In genomic region chr11:62401781-62402180, GRCh38 we compare ENCODE assay signal across 12 cellular contexts. TPM values are rescaled to one million over a fixed set of nuclear protein-coding genes. Genes with fewer than 3 reads are reported as not detected.
A peak's percentile ranks its signal among the peaks of the same experiment; 100 is the strongest.
DNase-seq lines count a peak whose midpoint lies in the region; ATAC-seq, FAIRE-seq and TF ChIP-seq lines count a peak whose summit lies in the region.
"Had no signal": no experiment of that assay in that cellular context is flagged by ENCODE, and none has a peak within 500 bp of the region (broad histone marks: within the 10 kb centered on the region; RNA-seq: fewer than 3 reads in every experiment).

No MANE protein-coding gene starts in this region.

- H2BK5ac ChIP-seq in H1 (ENCODE audit: low read depth, low read length) (peak overlapping the region; percentile 56; the same call in 1 of the 2 replicates), trophoblast cell (ENCODE audit: low read depth, low read length, poor library complexity) (peak overlapping the region; percentile 10)

- H2AFZ ChIP-seq in H1 (ENCODE audit: low read length), result no peak overlapping the region
- no peak overlapping the region for H2AFZ ChIP-seq in trophoblast cell (ENCODE audit: insufficient read depth, low read length, poor library complexity)

- H2BK15ac ChIP-seq in H1 (ENCODE audit: low read length), result no peak overlapping the region

- TF ChIP-seq POLR2A in H1 (IDR thresholded peaks at IDR 0.05; ENCODE audit: control extremely low read depth in 1 of 2, low read depth in 2 of 2, low read length in 2 of 2), result no peak

- no peaks in the 10 kb centered on the region for H3K9me3 ChIP-seq in BLaER1 treated with 17β-estradiol and CSF1 and Interleukin-3, amounts not matched to agents 10 nM and 100 nM (replicated peaks in 1 of 11)
- H3K9me3 ChIP-seq in Panc1 (ENCODE audit: control insufficient read depth, insufficient read depth, low read depth, low read length) (no peaks in the 10 kb centered on the region), H1 (ENCODE audit: insufficient read depth in 2 of 2, low read depth in 1 of 2, low read length in 1 of 2) (no peaks in the 10 kb centered on the region), trophoblast cell (ENCODE audit: insufficient read depth, low read depth, low read length) (no peaks in the 10 kb centered on the region), WERI-Rb-1 (ENCODE audit: severe bottlenecking) (no peaks in the 10 kb centered on the region)

- TF ChIP-seq CTCF in Panc1 (IDR thresholded peaks at IDR 0.05) (no peak), H1 (IDR thresholded peaks at IDR 0.05; ENCODE audit: control extremely low read depth in 1 of 3, insufficient read depth in 1 of 3, low read depth in 1 of 3, low read length in 3 of 3) (no peak), WERI-Rb-1 (IDR thresholded peaks at IDR 0.05; ENCODE audit: low read depth, low read length) (no peak)

- H3K18ac ChIP-seq in H1 (ENCODE audit: extremely low read depth, low read length), result peak overlapping the region; percentile 87
- H3K18ac ChIP-seq in trophoblast cell (ENCODE audit: low read length), result peak overlapping the region; percentile 58

- peak overlapping the region; percentile 65; the same call in 1 of the 2 replicates for H4K8ac ChIP-seq in H1 (ENCODE audit: extremely low read depth, insufficient read depth, low read length)
- H4K8ac ChIP-seq in trophoblast cell (ENCODE audit: low read depth, low read length), result peak overlapping the region; percentile 13

- H3K79me1 ChIP-seq in H1 (ENCODE audit: low read depth, low read length) (no peaks in the 10 kb centered on the region), trophoblast cell (ENCODE audit: low read length) (peaks cover 31% of the 10 kb centered on the region)

- POLR2A ChIA-PET in Panc1 (lab: Charles Lee) (interaction anchor here (0.5 to 0.7 kb wide), 2 partner anchors 9 to 15 kb away, joined by 3 to 6 read pairs; no protein-coding TSS in a partner anchor), H1 (lab: Charles Lee; ENCODE audit: partially characterized antibody) (interaction anchor here (0.8 to 1.2 kb wide), 2 partner anchors 17 to 47 kb away, joined by 3 to 5 read pairs; partner anchors contain the start of gene SCGB1A1)

- H3K23ac ChIP-seq in H1 (ENCODE audit: insufficient read length) (no peak overlapping the region), trophoblast cell (ENCODE audit: low read length) (no peak overlapping the region)

- no peak overlapping the region for H4K5ac ChIP-seq in H1 (ENCODE audit: insufficient read length, low read depth, low read length)

- no peak for DNase-seq in Panc1 (ENCODE audit: low read depth, low spot score)
- DNase-seq in H1 (ENCODE audit: low read depth in 1 of 2, low spot score in 2 of 2), result no peak
- no peak for DNase-seq in trophoblast cell
- DNase-seq in WERI-Rb-1, result no peak
- no peak for DNase-seq in NCI-H345 treated with DMSO at 0.1 percent for 48 hours (lab: John Stamatoyannopoulos, UW; ENCODE audit: unreplicated experiment)
- no peak for DNase-seq in NCI-H2227 (lab: John Stamatoyannopoulos, UW; ENCODE audit: unreplicated experiment)
- DNase-seq: Calu3, NCI-H1092 had no signal

- H2BK120ac ChIP-seq in H1 (replicated peaks; ENCODE audit: low read depth, low read length) (no peak overlapping the region), trophoblast cell (ENCODE audit: insufficient read depth, low read length, poor library complexity) (peak overlapping the region; percentile 75)

- peaks cover 23 to 45% (median 37%) of the 10 kb centered on the region in 10 experiments for H3K4me1 ChIP-seq in BLaER1 treated with 17β-estradiol and CSF1 and Interleukin-3, amounts not matched to agents 10 nM and 100 nM
- H3K4me1 ChIP-seq in Panc1 (ENCODE audit: control insufficient read depth, insufficient read depth, low read length), result peaks cover 24% of the 10 kb centered on the region
- H3K4me1 ChIP-seq in H1 (replicated peaks in 1 of 4; ENCODE audit: control insufficient read depth in 3 of 4, insufficient read depth in 4 of 4, low read length in 3 of 4), result peaks cover 0 to 23% (median 1%) of the 10 kb centered on the region in 4 experiments; a peak in 5 of 7 replicates
- peaks cover 32 to 35% of the 10 kb centered on the region in 2 experiments for H3K4me1 ChIP-seq in trophoblast cell (ENCODE audit: control insufficient read depth in 1 of 2, insufficient read depth in 2 of 2, low read length in 2 of 2)

- WGBS in H1 (ENCODE audit: extremely low coverage in 1 of 2, insufficient coverage in 1 of 2, insufficient read length in 1 of 2, insufficient replicate concordance in 2 of 2, low coverage in 1 of 2, low lambda C conversion rate in 2 of 2, missing lambda C conversion rate in 1 of 2), 2 experiments, result 87% methylated on average over 6 of the region's 6 CpGs; no CpG with 5 or more reads in 1 of the 2 experiments
- WGBS in trophoblast cell (ENCODE audit: extremely low coverage, insufficient coverage, insufficient read length), result no CpG with 5 or more reads among the region's 6 CpGs

- H4K20me1 ChIP-seq in BLaER1 treated with 17β-estradiol and CSF1 and Interleukin-3, amounts not matched to agents 10 nM and 100 nM, result no peaks in the 10 kb centered on the region
- H4K20me1 ChIP-seq in H1 (replicated peaks in 1 of 2; ENCODE audit: control insufficient read depth in 1 of 2, insufficient read depth in 2 of 2, low read length in 2 of 2), result no peaks in the 10 kb centered on the region

- H2AK5ac ChIP-seq in H1 (ENCODE audit: low read depth, low read length) (no peak overlapping the region), trophoblast cell (ENCODE audit: low read length) (peak overlapping the region; percentile 29)

- peak overlapping the region; percentile 23; the same call in 1 of the 2 replicates for H2BK20ac ChIP-seq in H1 (ENCODE audit: low read length)

- peak overlapping the region in 7 of 11 experiments; percentile 21 to 64 (median 47); a peak in 12 of 22 replicates for H3K4me2 ChIP-seq in BLaER1 treated with 17β-estradiol and CSF1 and Interleukin-3, amounts not matched to agents 10 nM and 100 nM
- H3K4me2 ChIP-seq in H1 (ENCODE audit: insufficient read depth in 1 of 2, low read depth in 2 of 2, low read length in 2 of 2) (no peak overlapping the region), trophoblast cell (ENCODE audit: low read length) (no peak overlapping the region)

- H3K27ac ChIP-seq in BLaER1 treated with 17β-estradiol and CSF1 and Interleukin-3, amounts not matched to agents 10 nM and 100 nM, result peak overlapping the region in 2 of 11 experiments; percentile 1 to 33; a peak in 4 of 22 replicates
- H3K27ac ChIP-seq in Panc1 (ENCODE audit: low read length), result peak overlapping the region; percentile 36; the same call in 1 of the 2 replicates
- no peak overlapping the region for H3K27ac ChIP-seq in H1 (ENCODE audit: low read depth, low read length)
- no peak overlapping the region for H3K27ac ChIP-seq in trophoblast cell (ENCODE audit: low read depth, low read length)
- H3K27ac ChIP-seq in WERI-Rb-1, result no peak overlapping the region

- no peaks in the 10 kb centered on the region for H3K27me3 ChIP-seq in BLaER1 treated with 17β-estradiol and CSF1 and Interleukin-3, amounts not matched to agents 10 nM and 100 nM
- H3K27me3 ChIP-seq in Panc1 (ENCODE audit: control insufficient read depth, insufficient read depth, low read length) (no peaks in the 10 kb centered on the region), H1 (replicated peaks in 1 of 4; ENCODE audit: control insufficient read depth in 3 of 4, extremely low read depth in 1 of 4, insufficient read depth in 3 of 4, low read length in 3 of 4) (0 out of 7 replicates have a peak, but pooled peaks cover 0 to 2% (median 0%) of the 10 kb centered on the region in 4 experiments), trophoblast cell (ENCODE audit: insufficient read depth, low read length) (no peaks in the 10 kb centered on the region), WERI-Rb-1 (ENCODE audit: insufficient read depth, low read depth, severe bottlenecking) (no peaks in the 10 kb centered on the region)

- no peak overlapping the region for H3K14ac ChIP-seq in H1 (ENCODE audit: insufficient read length)
- peak overlapping the region; percentile 81 for H3K14ac ChIP-seq in trophoblast cell (ENCODE audit: low read length)

- no peak overlapping the region for H3K4ac ChIP-seq in H1 (replicated peaks; ENCODE audit: insufficient read length, low read depth, low read length)
- peak overlapping the region; percentile 2 for H3K4ac ChIP-seq in trophoblast cell (ENCODE audit: low read depth, low read length)

- CTCF ChIA-PET in Panc1 (lab: Charles Lee), result interaction anchor here (0.7 kb wide), 2 partner anchors 89 to 159 kb away, joined by 3 read pairs; no protein-coding TSS in a partner anchor
- CTCF ChIA-PET in H1 (lab: Charles Lee; ENCODE audit: partially characterized antibody), result interaction anchor here (0.6 to 9.5 kb wide), 9 partner anchors 9 to 666 kb away, joined by 3 to 56 read pairs (median 4); no protein-coding TSS in a partner anchor

- H3K23me2 ChIP-seq in H1 (ENCODE audit: low read depth, low read length), result no peaks in the 10 kb centered on the region; the same call in 1 of the 2 replicates

- H4K12ac ChIP-seq in trophoblast cell (ENCODE audit: low read depth, low read length), result no peak overlapping the region

- BruUV-seq in Panc1 (replicated peaks; lab: Mats Ljungman, UMichigan), result no TSS peak

- H4K91ac ChIP-seq in H1 (replicated peaks; ENCODE audit: insufficient read length, low read length) (peak overlapping the region; percentile 60), trophoblast cell (ENCODE audit: low read depth, low read length) (peak overlapping the region; percentile 89)

- no peak overlapping the region for H3K56ac ChIP-seq in H1 (replicated peaks; ENCODE audit: insufficient read length, low read depth, low read length)

- H3K4me3 ChIP-seq in BLaER1 treated with 17β-estradiol and CSF1 and Interleukin-3, amounts not matched to agents 10 nM and 100 nM, result no peak overlapping the region
- H3K4me3 ChIP-seq in Panc1 (ENCODE audit: low read depth in 2 of 2, low read length in 2 of 2), result no peak overlapping the region
- no peak overlapping the region for H3K4me3 ChIP-seq in H1 (ENCODE audit: extremely low read depth in 1 of 4, insufficient read depth in 2 of 4, low read depth in 3 of 4, low read length in 4 of 4)
- H3K4me3 ChIP-seq in trophoblast cell (ENCODE audit: low read depth, low read length), result no peak overlapping the region
- no peak overlapping the region for H3K4me3 ChIP-seq in WERI-Rb-1 (ENCODE audit: low read depth, low read length)

- no peaks in the 10 kb centered on the region for H3K79me2 ChIP-seq in H1 (ENCODE audit: control insufficient read depth in 1 of 2, insufficient read depth in 2 of 2, low read length in 2 of 2)
- H3K79me2 ChIP-seq in trophoblast cell (ENCODE audit: control insufficient read depth, insufficient read depth, low read length, poor library complexity), result peaks cover 6% of the 10 kb centered on the region

- peak overlapping the region; percentile 90; the same call in 1 of the 2 replicates for H2BK12ac ChIP-seq in H1 (ENCODE audit: low read depth, low read length)
- H2BK12ac ChIP-seq in trophoblast cell (ENCODE audit: low read length), result peak overlapping the region; percentile 83

- no peak for FAIRE-seq in H1 (lab: Jason Lieb, UNC)
- FAIRE-seq: TTC549 had no signal

- ATAC-seq in Panc1 (no peak), HG02970 (IDR thresholded peaks at IDR 0.05; ENCODE audit: low FRiP score, unreplicated experiment) (no peak)

- H3K36me3 ChIP-seq in BLaER1 treated with 17β-estradiol and CSF1 and Interleukin-3, amounts not matched to agents 10 nM and 100 nM, result no peaks in the 10 kb centered on the region
- H3K36me3 ChIP-seq in Panc1 (ENCODE audit: control insufficient read depth, insufficient read depth, low read length), result no peaks in the 10 kb centered on the region
- no peaks in the 10 kb centered on the region for H3K36me3 ChIP-seq in H1 (ENCODE audit: control insufficient read depth in 2 of 4, insufficient read depth in 4 of 4, low read length in 3 of 4)
- H3K36me3 ChIP-seq in trophoblast cell (ENCODE audit: control insufficient read depth in 1 of 2, insufficient read depth in 2 of 2, low read length in 2 of 2), result no peaks in the 10 kb centered on the region
- no peaks in the 10 kb centered on the region for H3K36me3 ChIP-seq in WERI-Rb-1

- H3K9ac ChIP-seq in BLaER1 treated with 17β-estradiol and CSF1 and Interleukin-3, amounts not matched to agents 10 nM and 100 nM, result no peak overlapping the region
- no peak overlapping the region for H3K9ac ChIP-seq in H1 (replicated peaks in 1 of 4; ENCODE audit: extremely low read depth in 1 of 4, low read depth in 3 of 4, low read length in 3 of 4)
- no peak overlapping the region for H3K9ac ChIP-seq in trophoblast cell (ENCODE audit: low read length)

- intact Hi-C loops in Panc1 (cut with micrococcal nuclease; ENCODE audit: unreplicated experiment), result no loop called here

- TF ChIP-seq EP300 in H1 (IDR thresholded peaks at IDR 0.05; ENCODE audit: borderline replicate concordance in 1 of 2, low read depth in 2 of 2, low read length in 2 of 2), result no peak

- TF ChIP-seq RAD21 in H1 (IDR thresholded peaks at IDR 0.05 in 1 of 2, conservative IDR thresholded peaks at IDR 0.05 in 1 of 2; ENCODE audit: low read depth in 2 of 2, low read length in 2 of 2), result no peak

- in situ Hi-C loops in Panc1 (cut with HindIII; ENCODE audit: low pct_unique_long_range_greater_than_20kb, low sequenced_read_pairs), result no loop called here

RNA-seq across cellular contexts. Expression of gene SCGB1A1, which starts 17.1 kb away (rescaled TPM):
- 1.1 TPM for total RNA-seq in Panc1 (2021; ENCODE audit: unreplicated experiment)
- polyA plus RNA-seq in Panc1 (2012; ENCODE audit: insufficient read length), result 0.70 TPM
- not detected in 2 replicates for total RNA-seq in H1 (2021; fragmentation: NEBNext Ultra II Directional; extraction: Animal tissue kit (Norgen Biotek cat#: 25700))
- not detected in 2 replicates for polyA plus RNA-seq in H1 (2011; rRNA removed)
- polyA plus RNA-seq in H1 (2011; cell fraction: cytosol; rRNA removed), result not detected
- polyA plus RNA-seq in H1 (2011; cell fraction: nucleus; rRNA removed), result not detected
- polyA plus RNA-seq in H1 (2012, experiment 1 of 2), result not detected in 4 replicates
- polyA plus RNA-seq in H1 (2012, experiment 2 of 2), result not detected
- polyA plus RNA-seq in H1 (2013, experiment 1 of 2), result not detected
- not detected for polyA plus RNA-seq in H1 (2013, experiment 2 of 2)
- not detected in 2 replicates for polyA minus RNA-seq in H1 (2011; rRNA and poly(A)+ RNA removed)
- not detected for polyA minus RNA-seq in H1 (2011; cell fraction: cytosol; rRNA and poly(A)+ RNA removed)
- not detected for polyA minus RNA-seq in H1 (2011; cell fraction: nucleus; rRNA and poly(A)+ RNA removed)
- not detected in 2 replicates for polyA plus RNA-seq in trophoblast cell (2013)
- total RNA-seq: Calu3, lung microvascular endothelial cell had no signal

Comparison
In these comparisons a context has a peak if more than half of its experiments do, and no peak if none do; other contexts are left out.
1. H3K4me2 ChIP-seq: peak in BLaER1 treated with 17β-estradiol and CSF1 and Interleukin-3, amounts not matched to agents 10 nM and 100 nM (7 of 11); none in H1 (0 of 2) and trophoblast cell (single experiment).